ENCODE assay signal across 23 cellular contexts in genomic region chr20:61170521-61170920, GRCh38.
"Had no signal": no experiment of that assay in that cellular context is flagged by ENCODE, and none has a peak within 500 bp of the region (broad histone marks: within the 10 kb centered on the region; RNA-seq: fewer than 3 reads in every experiment).

No MANE protein-coding gene starts in this region.

- H3K4me3 ChIP-seq: lower lobe of right lung, right atrium auricular region, thyroid gland had no signal

- H3K27ac ChIP-seq: lower lobe of right lung, right atrium auricular region, thyroid gland had no signal

- H3K36me3 ChIP-seq: lower lobe of right lung, right atrium auricular region, thyroid gland had no signal

- DNase-seq: activated CD4-positive, alpha-beta T cell treated with anti-CD3 and anti-CD28 coated beads, Interleukin-2, amount 50 U/mL, for 1 hour; activated CD8-positive, alpha-beta memory T cell treated with anti-CD3 and anti-CD28 coated beads for 24 hours; activated CD8-positive, alpha-beta memory T cell treated with anti-CD3 and anti-CD28 coated beads, Interleukin-2, amount 50 U/mL, for 48 hours; activated effector memory CD4-positive, alpha-beta T cell treated with Interleukin-2 at 50 U/mL for 16 hours; activated naive CD4-positive, alpha-beta T cell treated with anti-CD3 and anti-CD28 coated beads, Interleukin-2, amount 10 ng/mL, durations not matched to agents 7 days and 5 days; activated naive CD8-positive, alpha-beta T cell treated with anti-CD3 and anti-CD28 coated beads, Interleukin-2, amount 50 U/mL, for 24 hours; activated T-cell treated with anti-CD3 and anti-CD28 coated beads, Interleukin-2, amount 50 U/mL, for 48 hours; anterior cingulate cortex; caudate nucleus; erythroblast; foreskin melanocyte; head of caudate nucleus; left colon; lower lobe of right lung; stimulated activated CD4-positive, alpha-beta T cell treated with anti-CD3 and anti-CD28 coated beads, Interleukin-12 subunit alpha, Interleukin-12 subunit beta, amount 100 ng/mL, for 4 hours; stimulated activated CD4-positive, alpha-beta T cell treated with anti-CD3 and anti-CD28 coated beads, Interleukin-1b, Interleukin-23, amount 100 ng/mL, for 48 hours; stimulated activated CD8-positive, alpha-beta memory T cell treated with anti-CD3 and anti-CD28 coated beads, Interleukin-4, amount 100 ng/mL, for 48 hours; stimulated activated naive CD4-positive, alpha-beta T cell; thyroid gland had no signal

- FAIRE-seq: colon, endometrium, islet of Langerhans had no signal

- H3K4me1 ChIP-seq: lower lobe of right lung, right atrium auricular region, thyroid gland had no signal

- H3K27me3 ChIP-seq: right atrium auricular region, thyroid gland had no signal

- H3K9me3 ChIP-seq: lower lobe of right lung, right atrium auricular region, thyroid gland had no signal
